Comparison of ENCODE assay signal across 10 cellular contexts in the genomic region with DNA sequence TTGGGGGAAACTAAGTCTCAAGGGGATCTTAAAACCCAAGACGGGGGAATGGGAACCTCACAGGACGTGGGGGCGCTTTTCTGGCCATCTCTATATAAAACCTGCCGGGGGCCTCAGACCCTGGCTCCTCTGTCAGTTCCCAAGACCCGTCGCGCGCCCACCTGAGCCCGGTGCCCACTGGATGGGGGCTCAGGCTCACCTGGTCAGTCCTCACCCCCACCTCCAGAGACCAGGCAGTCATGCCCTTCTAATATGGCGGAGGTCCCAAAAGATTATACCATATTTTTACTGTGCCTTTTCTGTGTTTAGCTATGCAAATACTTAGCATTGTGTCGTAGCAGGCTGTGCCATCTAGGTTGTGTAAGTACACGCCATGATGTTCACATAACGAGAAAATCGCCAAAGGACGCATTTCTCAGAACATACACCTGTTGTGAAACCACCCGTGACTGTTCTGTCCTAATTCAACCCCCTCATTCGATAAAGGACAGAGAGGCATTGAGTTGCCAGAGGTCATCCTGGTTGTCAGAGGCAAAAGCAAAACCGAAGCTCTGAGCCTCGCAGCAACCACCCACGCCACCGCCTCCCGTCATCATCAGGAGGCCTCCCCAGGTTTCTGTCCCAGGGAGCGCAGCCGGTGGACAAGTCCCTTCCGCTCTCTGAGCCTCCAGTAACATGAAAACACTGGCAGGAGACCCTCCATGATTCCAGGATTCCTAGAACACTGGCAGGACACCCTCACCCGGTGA. TPM values are rescaled to one million over a fixed set of nuclear protein-coding genes. Genes with fewer than 3 reads are reported as not detected.
DNase-seq lines count a peak whose midpoint lies in the region; ATAC-seq and TF ChIP-seq lines count a peak whose summit lies in the region.
"Had no signal": no experiment of that assay in that cellular context is flagged by ENCODE, and none has a peak within 500 bp of the region (broad histone marks: within the 10 kb centered on the region; RNA-seq: fewer than 3 reads in every experiment).

No MANE protein-coding gene starts in this region.

- no peaks in the 10 kb centered on the region for H3K27me3 ChIP-seq in mammary epithelial cell (ENCODE audit: insufficient read depth, low read length)

- H3K27ac ChIP-seq in HEK293 (ENCODE audit: extremely low read depth, low read depth, low read length), result no peak overlapping the region
- H3K27ac ChIP-seq in mammary epithelial cell (ENCODE audit: insufficient read depth, low read depth, low read length), result no peak overlapping the region
- H3K27ac ChIP-seq in caudate nucleus (ENCODE audit: low read depth, low read length), result no peak overlapping the region
- H3K27ac ChIP-seq: SK-N-MC had no signal

- no peaks in the 10 kb centered on the region for H3K9me3 Mint-ChIP-seq in natural killer cell treated with Interleukin-12 subunit alpha and Interleukin-12 subunit beta and Interleukin-15 and Interleukin-18, amount 100 ng/mL, for 72 hours
- H3K9me3 Mint-ChIP-seq: activated naive CD4-positive, alpha-beta T cell treated with anti-CD3 and anti-CD28 coated beads, Interleukin-2, amount 10 ng/mL, durations not matched to agents 7 days and 5 days had no signal

- POLR2A ChIA-PET in HEK293 (lab: Yijun Ruan, JAX), result interaction anchor here (0.6 to 1.4 kb wide), 5 partner anchors 8 to 395 kb away, joined by 3 to 14 read pairs (median 4); partner anchors contain the start of gene OAT

- no peaks in the 10 kb centered on the region for H3K36me3 ChIP-seq in HEK293 (ENCODE audit: control insufficient read depth in 2 of 2, insufficient read depth in 1 of 2, low read length in 2 of 2)
- H3K36me3 ChIP-seq in mammary epithelial cell (ENCODE audit: insufficient read depth, low read length), result no peaks in the 10 kb centered on the region

- dilution Hi-C loops in mammary epithelial cell (cut with HindIII; ENCODE audit: low sequenced_read_pairs), result loop anchor here (5.0 kb wide), 1 partner anchor 392 kb away; no protein-coding TSS in a partner anchor

- H3K4me1 Mint-ChIP-seq in natural killer cell treated with Interleukin-12 subunit alpha and Interleukin-12 subunit beta and Interleukin-15 and Interleukin-18, amount 100 ng/mL, for 72 hours (ENCODE audit: low read depth in 2 of 2), result no peaks in the 10 kb centered on the region

- H4K20me1 ChIP-seq in mammary epithelial cell (ENCODE audit: insufficient read depth, low read length), result no peaks in the 10 kb centered on the region

- WGBS in mammary epithelial cell (ENCODE audit: low coverage, missing lambda C conversion rate), result 68% methylated on average over 21 of the region's 26 CpGs

- H2AFZ ChIP-seq in mammary epithelial cell (ENCODE audit: low read depth, low read length), result peak overlapping the region; percentile 68

- DNase-seq in AG08396 (ENCODE audit: low spot score), result peak; percentile 2
- no peak for DNase-seq in mammary epithelial cell
- no peak for DNase-seq in natural killer cell treated with Interleukin-12 subunit alpha and Interleukin-12 subunit beta and Interleukin-15 and Interleukin-18, amount 100 ng/mL, for 72 hours (ENCODE audit: low spot score)
- DNase-seq in NK-92 (lab: John Stamatoyannopoulos, UW; ENCODE audit: unreplicated experiment), result no peak
- no peak for DNase-seq in 8988T
- DNase-seq in caudate nucleus (lab: John Stamatoyannopoulos, UW), result no peak
- DNase-seq in hippocampal formation (lab: John Stamatoyannopoulos, UW), result no peak

- peak overlapping the region in 1 of 2 donors; percentile 29 for H3K27ac Mint-ChIP-seq in natural killer cell treated with Interleukin-12 subunit alpha and Interleukin-12 subunit beta and Interleukin-15 and Interleukin-18, amount 100 ng/mL, for 72 hours
- H3K27ac Mint-ChIP-seq: activated naive CD4-positive, alpha-beta T cell treated with anti-CD3 and anti-CD28 coated beads, Interleukin-2, amount 10 ng/mL, durations not matched to agents 7 days and 5 days had no signal

- H3K9ac ChIP-seq in mammary epithelial cell (ENCODE audit: insufficient read depth, low read length), result no peak overlapping the region

- no peaks in the 10 kb centered on the region for H3K79me2 ChIP-seq in mammary epithelial cell (ENCODE audit: insufficient read depth, low read length)

- intact Hi-C loops in mammary epithelial cell (cut with micrococcal nuclease), result loop anchor here (1.0 to 5.0 kb wide), 5 partner anchors 93 to 806 kb away; partner anchors contain the start of gene CHST15

- TF ChIP-seq CTCF in HEK293 (tag by site-specific recombination; IDR thresholded peaks at IDR 0.05) (no peak), mammary epithelial cell (conservative IDR thresholded peaks at IDR 0.05 in 1 of 2, IDR thresholded peaks at IDR 0.05 in 1 of 2; ENCODE audit: extremely low read depth in 1 of 2, insufficient read depth in 1 of 2, low read depth in 1 of 2, low read length in 2 of 2) (no peak)

- no TSS peak for BruUV-seq in mammary epithelial cell (replicated peaks; lab: Mats Ljungman, UMichigan)

- in situ Hi-C loops in mammary epithelial cell (cut with MboI; ENCODE audit: low sequenced_read_pairs in 2 of 2), result loop anchor here (5.0 to 25.0 kb wide), 3 partner anchors 302 to 805 kb away; partner anchors contain the start of gene CHST15 (in 1 of the 2)

- H3K9me3 ChIP-seq in HEK293 (ENCODE audit: control insufficient read depth, insufficient read depth, low read depth, low read length) (no peaks in the 10 kb centered on the region), mammary epithelial cell (replicated peaks; ENCODE audit: insufficient read depth, low read length) (no peaks in the 10 kb centered on the region)

- no peak for ATAC-seq in natural killer cell treated with Interleukin-12 subunit alpha and Interleukin-12 subunit beta and Interleukin-15 and Interleukin-18, amount 100 ng/mL, for 72 hours

- H3K4me3 Mint-ChIP-seq in natural killer cell treated with Interleukin-12 subunit alpha and Interleukin-12 subunit beta and Interleukin-15 and Interleukin-18, amount 100 ng/mL, for 72 hours, result peak overlapping the region; percentile 33
- H3K4me3 Mint-ChIP-seq: activated naive CD4-positive, alpha-beta T cell treated with anti-CD3 and anti-CD28 coated beads, Interleukin-2, amount 10 ng/mL, durations not matched to agents 7 days and 5 days had no signal

- H3K27me3 Mint-ChIP-seq in natural killer cell treated with Interleukin-12 subunit alpha and Interleukin-12 subunit beta and Interleukin-15 and Interleukin-18, amount 100 ng/mL, for 72 hours, result peaks cover 0 to 4% of the 10 kb centered on the region in 2 donors

- H3K4me3 ChIP-seq in HEK293 (ENCODE audit: low read depth, low read length), result no peak overlapping the region
- peak overlapping the region in 2 of 3 experiments; percentile 17 to 30 for H3K4me3 ChIP-seq in mammary epithelial cell (replicated peaks in 1 of 3; ENCODE audit: insufficient read depth in 1 of 3, low read depth in 2 of 3, low read length in 3 of 3)

- H3K4me2 ChIP-seq in mammary epithelial cell (ENCODE audit: insufficient read depth, low read depth, low read length), result peak overlapping the region; percentile 74

- no peaks in the 10 kb centered on the region for H3K36me3 Mint-ChIP-seq in natural killer cell treated with Interleukin-12 subunit alpha and Interleukin-12 subunit beta and Interleukin-15 and Interleukin-18, amount 100 ng/mL, for 72 hours
- H3K36me3 Mint-ChIP-seq: activated naive CD4-positive, alpha-beta T cell treated with anti-CD3 and anti-CD28 coated beads, Interleukin-2, amount 10 ng/mL, durations not matched to agents 7 days and 5 days had no signal

- CTCF ChIA-PET in HEK293 (lab: Yijun Ruan, JAX), result interaction anchor here (0.5 to 8.3 kb wide), 47 partner anchors 8 to 817 kb away, joined by 3 to 160 read pairs (median 5); no protein-coding TSS in a partner anchor
- CTCF ChIA-PET in mammary epithelial cell (lab: Charles Lee; ENCODE audit: low non-redundant PET), result interaction anchor here (0.5 to 1.2 kb wide), 5 partner anchors 45 to 395 kb away, joined by 3 to 14 read pairs (median 5); no protein-coding TSS in a partner anchor

- H3K4me1 ChIP-seq in HEK293 (ENCODE audit: control insufficient read depth, insufficient read depth, low read length) (no peaks in the 10 kb centered on the region; the same call in 1 of the 2 replicates), mammary epithelial cell (ENCODE audit: insufficient read depth, low read length) (peaks cover 21% of the 10 kb centered on the region)

TF ChIP-seq in HEK293, 187 proteins besides CTCF, POLR2A, EP300 and RAD21 (continues in another document):
- TF ChIP-seq ZNF777 (tag by site-specific recombination; IDR thresholded peaks at IDR 0.05; ENCODE audit: borderline replicate concordance) (no peak), ZNF335 (tag by site-specific recombination; conservative IDR thresholded peaks at IDR 0.05) (peak; percentile 20), ZNF639 (tag by site-specific recombination; IDR thresholded peaks at IDR 0.05) (no peak)

RNA-seq across cellular contexts. Expression of gene OAT, which starts 28.9 kb away (rescaled TPM):
- 100 to 1,000 TPM; 204 to 225 TPM for total RNA-seq in mammary epithelial cell
- polyA plus RNA-seq in mammary epithelial cell, result 215 TPM
- 162 TPM for polyA minus RNA-seq in mammary epithelial cell
- total RNA-seq in natural killer cell treated with Interleukin-12 subunit alpha and Interleukin-12 subunit beta and Interleukin-15 and Interleukin-18, amount 100 ng/mL, for 72 hours, result 10 to 100 TPM; 33.4 to 37.5 TPM

Comparison
In these comparisons a context has a peak if more than half of its experiments do, and no peak if none do; other contexts are left out.
1. RNA of gene OAT, which starts 28.9 kb away (total RNA-seq): 204 to 225 TPM in mammary epithelial cell; 33.4 to 37.5 TPM in natural killer cell treated with Interleukin-12 subunit alpha and Interleukin-12 subunit beta and Interleukin-15 and Interleukin-18, amount 100 ng/mL, for 72 hours; every median in the first group is over 4 times any median in the second.